3 cellular contexts compared by ENCODE assay signal in the genomic region with DNA sequence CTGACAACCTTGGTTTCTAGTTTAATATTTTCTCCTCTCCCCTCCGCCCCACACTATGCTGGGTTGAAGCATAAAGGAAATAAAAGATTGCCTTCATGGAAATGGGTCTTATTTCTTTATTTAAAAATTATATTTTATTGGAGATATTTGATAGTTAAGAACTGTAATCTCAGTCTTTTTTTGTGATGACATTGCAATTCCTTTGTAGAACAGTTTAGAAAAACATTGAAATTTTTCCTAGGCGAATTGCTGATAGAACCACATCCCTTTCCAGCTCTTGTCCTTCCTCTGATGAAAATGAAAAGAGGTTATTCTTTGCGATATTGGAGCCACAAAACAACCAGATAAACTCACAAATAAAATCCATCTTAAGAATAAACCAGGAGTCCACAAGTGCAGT.
TF ChIP-seq lines count a peak whose summit lies in the region.

No MANE protein-coding gene starts in this region.

TF ChIP-seq in HepG2, 621 proteins besides CTCF, POLR2A, EP300 and RAD21 (continues in another document):
- TF ChIP-seq, protein P1, sequence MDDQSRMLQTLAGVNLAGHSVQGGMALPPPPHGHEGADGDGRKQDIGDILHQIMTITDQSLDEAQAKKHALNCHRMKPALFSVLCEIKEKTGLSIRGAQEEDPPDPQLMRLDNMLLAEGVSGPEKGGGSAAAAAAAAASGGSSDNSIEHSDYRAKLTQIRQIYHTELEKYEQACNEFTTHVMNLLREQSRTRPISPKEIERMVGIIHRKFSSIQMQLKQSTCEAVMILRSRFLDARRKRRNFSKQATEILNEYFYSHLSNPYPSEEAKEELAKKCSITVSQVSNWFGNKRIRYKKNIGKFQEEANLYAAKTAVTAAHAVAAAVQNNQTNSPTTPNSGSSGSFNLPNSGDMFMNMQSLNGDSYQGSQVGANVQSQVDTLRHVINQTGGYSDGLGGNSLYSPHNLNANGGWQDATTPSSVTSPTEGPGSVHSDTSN (CRISPR knock-in tag; IDR thresholded peaks at IDR 0.05; ENCODE audit: borderline replicate concordance): no peak
- no peak for TF ChIP-seq TEAD3 (CRISPR knock-in tag; optimal IDR thresholded peaks at IDR 0.05; ENCODE audit: borderline replicate concordance)
- TF ChIP-seq CHCHD3 (CRISPR knock-in tag; IDR thresholded peaks at IDR 0.05): no peak
- peak; percentile 80 for TF ChIP-seq MAFF (IDR thresholded peaks at IDR 0.05; ENCODE audit: low read depth, low read length)
- TF ChIP-seq, protein P2, sequence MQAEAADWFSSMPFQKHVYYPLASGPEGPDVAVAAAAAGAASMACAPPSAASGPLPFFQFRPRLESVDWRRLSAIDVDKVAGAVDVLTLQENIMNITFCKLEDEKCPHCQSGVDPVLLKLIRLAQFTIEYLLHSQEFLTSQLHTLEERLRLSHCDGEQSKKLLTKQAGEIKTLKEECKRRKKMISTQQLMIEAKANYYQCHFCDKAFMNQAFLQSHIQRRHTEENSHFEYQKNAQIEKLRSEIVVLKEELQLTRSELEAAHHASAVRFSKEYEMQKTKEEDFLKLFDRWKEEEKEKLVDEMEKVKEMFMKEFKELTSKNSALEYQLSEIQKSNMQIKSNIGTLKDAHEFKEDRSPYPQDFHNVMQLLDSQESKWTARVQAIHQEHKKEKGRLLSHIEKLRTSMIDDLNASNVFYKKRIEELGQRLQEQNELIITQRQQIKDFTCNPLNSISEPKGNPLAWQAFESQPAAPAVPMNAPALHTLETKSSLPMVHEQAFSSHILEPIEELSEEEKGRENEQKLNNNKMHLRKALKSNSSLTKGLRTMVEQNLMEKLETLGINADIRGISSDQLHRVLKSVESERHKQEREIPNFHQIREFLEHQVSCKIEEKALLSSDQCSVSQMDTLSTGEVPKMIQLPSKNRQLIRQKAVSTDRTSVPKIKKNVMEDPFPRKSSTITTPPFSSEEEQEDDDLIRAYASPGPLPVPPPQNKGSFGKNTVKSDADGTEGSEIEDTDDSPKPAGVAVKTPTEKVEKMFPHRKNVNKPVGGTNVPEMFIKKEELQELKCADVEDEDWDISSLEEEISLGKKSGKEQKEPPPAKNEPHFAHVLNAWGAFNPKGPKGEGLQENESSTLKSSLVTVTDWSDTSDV (CRISPR knock-in tag; IDR thresholded peaks at IDR 0.05): no peak
- peak; percentile 62 to 85 for TF ChIP-seq MAFK (conservative IDR thresholded peaks at IDR 0.05 in 1 of 2, IDR thresholded peaks at IDR 0.05 in 1 of 2; ENCODE audit: low read length in 2 of 2)
- TF ChIP-seq, protein P3, sequence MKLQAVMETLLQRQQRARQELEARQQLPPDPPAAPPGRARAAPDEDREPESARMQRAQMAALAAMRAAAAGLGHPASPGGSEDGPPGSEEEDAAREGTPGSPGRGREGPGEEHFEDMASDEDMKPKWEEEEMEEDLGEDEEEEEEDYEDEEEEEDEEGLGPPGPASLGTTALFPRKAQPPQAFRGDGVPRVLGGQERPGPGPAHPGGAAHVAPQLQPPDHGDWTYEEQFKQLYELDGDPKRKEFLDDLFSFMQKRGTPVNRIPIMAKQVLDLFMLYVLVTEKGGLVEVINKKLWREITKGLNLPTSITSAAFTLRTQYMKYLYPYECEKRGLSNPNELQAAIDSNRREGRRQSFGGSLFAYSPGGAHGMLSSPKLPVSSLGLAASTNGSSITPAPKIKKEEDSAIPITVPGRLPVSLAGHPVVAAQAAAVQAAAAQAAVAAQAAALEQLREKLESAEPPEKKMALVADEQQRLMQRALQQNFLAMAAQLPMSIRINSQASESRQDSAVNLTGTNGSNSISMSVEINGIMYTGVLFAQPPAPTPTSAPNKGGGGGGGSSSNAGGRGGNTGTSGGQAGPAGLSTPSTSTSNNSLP (IDR thresholded peaks at IDR 0.05; ENCODE audit: low read depth, low read length): no peak

TF ChIP-seq in IMR-90, 13 proteins besides CTCF, POLR2A, EP300 and RAD21:
- TF ChIP-seq MAFK (IDR thresholded peaks at IDR 0.05; ENCODE audit: low read depth, low read length): peak; percentile 69
- TF ChIP-seq MXI1 (IDR thresholded peaks at IDR 0.05; ENCODE audit: borderline replicate concordance, low read depth, low read length): no peak

TF ChIP-seq in K562, 482 proteins besides CTCF, POLR2A, EP300 and RAD21 (continues in another document):
- TF ChIP-seq BACH1 (tag; IDR thresholded peaks at IDR 0.05): no peak
- TF ChIP-seq SETDB1 (IDR thresholded peaks at IDR 0.05; ENCODE audit: low read length): no peak
- TF ChIP-seq XRCC3 (IDR thresholded peaks at IDR 0.05): no peak
- no peak for TF ChIP-seq TAF9B (IDR thresholded peaks at IDR 0.05; ENCODE audit: partially characterized antibody)
- TF ChIP-seq, protein P4, sequence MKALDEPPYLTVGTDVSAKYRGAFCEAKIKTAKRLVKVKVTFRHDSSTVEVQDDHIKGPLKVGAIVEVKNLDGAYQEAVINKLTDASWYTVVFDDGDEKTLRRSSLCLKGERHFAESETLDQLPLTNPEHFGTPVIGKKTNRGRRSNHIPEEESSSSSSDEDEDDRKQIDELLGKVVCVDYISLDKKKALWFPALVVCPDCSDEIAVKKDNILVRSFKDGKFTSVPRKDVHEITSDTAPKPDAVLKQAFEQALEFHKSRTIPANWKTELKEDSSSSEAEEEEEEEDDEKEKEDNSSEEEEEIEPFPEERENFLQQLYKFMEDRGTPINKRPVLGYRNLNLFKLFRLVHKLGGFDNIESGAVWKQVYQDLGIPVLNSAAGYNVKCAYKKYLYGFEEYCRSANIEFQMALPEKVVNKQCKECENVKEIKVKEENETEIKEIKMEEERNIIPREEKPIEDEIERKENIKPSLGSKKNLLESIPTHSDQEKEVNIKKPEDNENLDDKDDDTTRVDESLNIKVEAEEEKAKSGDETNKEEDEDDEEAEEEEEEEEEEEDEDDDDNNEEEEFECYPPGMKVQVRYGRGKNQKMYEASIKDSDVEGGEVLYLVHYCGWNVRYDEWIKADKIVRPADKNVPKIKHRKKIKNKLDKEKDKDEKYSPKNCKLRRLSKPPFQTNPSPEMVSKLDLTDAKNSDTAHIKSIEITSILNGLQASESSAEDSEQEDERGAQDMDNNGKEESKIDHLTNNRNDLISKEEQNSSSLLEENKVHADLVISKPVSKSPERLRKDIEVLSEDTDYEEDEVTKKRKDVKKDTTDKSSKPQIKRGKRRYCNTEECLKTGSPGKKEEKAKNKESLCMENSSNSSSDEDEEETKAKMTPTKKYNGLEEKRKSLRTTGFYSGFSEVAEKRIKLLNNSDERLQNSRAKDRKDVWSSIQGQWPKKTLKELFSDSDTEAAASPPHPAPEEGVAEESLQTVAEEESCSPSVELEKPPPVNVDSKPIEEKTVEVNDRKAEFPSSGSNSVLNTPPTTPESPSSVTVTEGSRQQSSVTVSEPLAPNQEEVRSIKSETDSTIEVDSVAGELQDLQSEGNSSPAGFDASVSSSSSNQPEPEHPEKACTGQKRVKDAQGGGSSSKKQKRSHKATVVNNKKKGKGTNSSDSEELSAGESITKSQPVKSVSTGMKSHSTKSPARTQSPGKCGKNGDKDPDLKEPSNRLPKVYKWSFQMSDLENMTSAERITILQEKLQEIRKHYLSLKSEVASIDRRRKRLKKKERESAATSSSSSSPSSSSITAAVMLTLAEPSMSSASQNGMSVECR (CRISPR knock-in tag; IDR thresholded peaks at IDR 0.05): no peak
- TF ChIP-seq KDM5B (IDR thresholded peaks at IDR 0.05; ENCODE audit: insufficient replicate concordance, low read depth, low read length): no peak
- TF ChIP-seq C11orf30 (IDR thresholded peaks at IDR 0.05; ENCODE audit: low read depth): peak; percentile 59
- no peak for TF ChIP-seq NR3C1 (CRISPR knock-in tag; IDR thresholded peaks at IDR 0.05)
- TF ChIP-seq TSC22D4 (tag; IDR thresholded peaks at IDR 0.05): no peak
- no peak for TF ChIP-seq MEF2D (tag; conservative IDR thresholded peaks at IDR 0.05; ENCODE audit: low read depth)
- TF ChIP-seq RBM22 (IDR thresholded peaks at IDR 0.05; ENCODE audit: low read depth, low read length, poor library complexity, severe bottlenecking): no peak
- TF ChIP-seq, protein P5, sequence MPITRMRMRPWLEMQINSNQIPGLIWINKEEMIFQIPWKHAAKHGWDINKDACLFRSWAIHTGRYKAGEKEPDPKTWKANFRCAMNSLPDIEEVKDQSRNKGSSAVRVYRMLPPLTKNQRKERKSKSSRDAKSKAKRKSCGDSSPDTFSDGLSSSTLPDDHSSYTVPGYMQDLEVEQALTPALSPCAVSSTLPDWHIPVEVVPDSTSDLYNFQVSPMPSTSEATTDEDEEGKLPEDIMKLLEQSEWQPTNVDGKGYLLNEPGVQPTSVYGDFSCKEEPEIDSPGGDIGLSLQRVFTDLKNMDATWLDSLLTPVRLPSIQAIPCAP (CRISPR knock-in tag; IDR thresholded peaks at IDR 0.05; ENCODE audit: borderline replicate concordance): no peak
- no peak for TF ChIP-seq SMARCB1 (IDR thresholded peaks at IDR 0.05; ENCODE audit: insufficient read length, low read depth)
- TF ChIP-seq ZNF184 (CRISPR knock-in tag; IDR thresholded peaks at IDR 0.05): no peak
- TF ChIP-seq YY1 (IDR thresholded peaks at IDR 0.05; ENCODE audit: borderline replicate concordance in 1 of 3, control insufficient read depth in 1 of 3, extremely low read depth in 1 of 3, insufficient read depth in 3 of 3, insufficient read length in 1 of 3, insufficient replicate concordance in 2 of 3, low read depth in 1 of 3, low read length in 2 of 3): no peak
- TF ChIP-seq TOE1 (IDR thresholded peaks at IDR 0.05; ENCODE audit: borderline replicate concordance): no peak
- TF ChIP-seq TOE1 (CRISPR knock-in tag; IDR thresholded peaks at IDR 0.05; ENCODE audit: borderline replicate concordance, low read depth): no peak
- no peak for TF ChIP-seq E2F4 (CRISPR knock-in tag; IDR thresholded peaks at IDR 0.05; ENCODE audit: low read depth)
- peak; percentile 37; the same call in 1 of the 2 replicates for TF ChIP-seq MAFK (IDR thresholded peaks at IDR 0.05; ENCODE audit: low read length)
- no peak for TF ChIP-seq EWSR1 (IDR thresholded peaks at IDR 0.05; ENCODE audit: borderline replicate concordance, low read depth, partially characterized antibody)
- no peak for TF ChIP-seq TCF7L2 (IDR thresholded peaks at IDR 0.05; ENCODE audit: low read depth, low read length)
- no peak for TF ChIP-seq NR0B1 (IDR thresholded peaks at IDR 0.05; ENCODE audit: partially characterized antibody)
- TF ChIP-seq SMAD2 (IDR thresholded peaks at IDR 0.05; ENCODE audit: low read depth, low read length): no peak
- no peak for TF ChIP-seq FOXO4 (CRISPR knock-in tag; IDR thresholded peaks at IDR 0.05)
- peak; percentile 65 for TF ChIP-seq MAFG (tag; conservative IDR thresholded peaks at IDR 0.05)
- no peak for TF ChIP-seq NFYB (IDR thresholded peaks at IDR 0.05; ENCODE audit: extremely low read depth, insufficient read length)
- no peak for TF ChIP-seq XRCC4 (IDR thresholded peaks at IDR 0.05; ENCODE audit: extremely low read depth, insufficient read depth, insufficient read length)
- TF ChIP-seq BDP1 (IDR thresholded peaks at IDR 0.05; ENCODE audit: insufficient read depth, insufficient read length): no peak
- no peak for TF ChIP-seq TFAM (CRISPR knock-in tag; conservative IDR thresholded peaks at IDR 0.05)
- no peak for TF ChIP-seq TAF7 (tag; IDR thresholded peaks at IDR 0.05)
- TF ChIP-seq PTTG1 (tag; IDR thresholded peaks at IDR 0.05; ENCODE audit: low read depth): no peak
- no peak for TF ChIP-seq E4F1 (CRISPR knock-in tag; IDR thresholded peaks at IDR 0.05; ENCODE audit: borderline replicate concordance)
- no peak for TF ChIP-seq ZNF696 (CRISPR knock-in tag; conservative IDR thresholded peaks at IDR 0.05)
